ENCODE assay signal across 9 cellular contexts in genomic region chr3:102038477-102039142, GRCh38.
A peak's percentile ranks its signal among the peaks of the same experiment; 100 is the strongest.
DNase-seq lines count a peak whose midpoint lies in the region; ATAC-seq and TF ChIP-seq lines count a peak whose summit lies in the region.
"Had no signal": no experiment of that assay in that cellular context is flagged by ENCODE, and none has a peak within 500 bp of the region (broad histone marks: within the 10 kb centered on the region; RNA-seq: fewer than 3 reads in every experiment).

No MANE protein-coding gene starts in this region.

- H3K4me2 ChIP-seq in mammary epithelial cell (ENCODE audit: insufficient read depth, low read depth, low read length), result no peak overlapping the region

- H3K27ac ChIP-seq in tibial artery (peak overlapping the region; percentile 2 to 55), mammary epithelial cell (ENCODE audit: insufficient read depth, low read depth, low read length) (no peak overlapping the region)
- H3K27ac ChIP-seq: 22Rv1 had no signal

- peaks cover 36% of the 10 kb centered on the region for H3K9me3 Mint-ChIP-seq in T-helper 1 cell treated with Interleukin-12 subunit alpha and Interleukin-12 subunit beta and Interleukin-4 antibody, amounts not matched to agents 30 μg/mL and 1 μg/mL, for 36 hours

- H3K4me1 Mint-ChIP-seq in T-helper 1 cell treated with Interleukin-12 subunit alpha and Interleukin-12 subunit beta and Interleukin-4 antibody, amounts not matched to agents 30 μg/mL and 1 μg/mL, for 36 hours (ENCODE audit: low read depth), result peaks cover 7% of the 10 kb centered on the region

- dilution Hi-C loops in mammary epithelial cell (cut with HindIII; ENCODE audit: low sequenced_read_pairs), result no loop called here

- H3K4me3 ChIP-seq in tibial artery (no peak overlapping the region), mammary epithelial cell (replicated peaks in 1 of 3; ENCODE audit: insufficient read depth in 1 of 3, low read depth in 2 of 3, low read length in 3 of 3) (no peak overlapping the region)

- DNase-seq in T-helper 1 cell (no peak), MV-4-11 (lab: John Stamatoyannopoulos, UW) (peak; percentile 96), tibial artery (no peak), epidermal melanocyte (ENCODE audit: insufficient read length, low spot score) (no peak), mammary epithelial cell (no peak), T-helper 9 cell (no peak)

- WGBS in mammary epithelial cell (ENCODE audit: low coverage, missing lambda C conversion rate), result 86% methylated on average over 3 of the region's 3 CpGs

- no peaks in the 10 kb centered on the region for H3K79me2 ChIP-seq in mammary epithelial cell (ENCODE audit: insufficient read depth, low read length)

- CTCF ChIA-PET in mammary epithelial cell (lab: Charles Lee; ENCODE audit: low non-redundant PET), result no interaction called here

- in situ Hi-C loops in mammary epithelial cell (cut with MboI; ENCODE audit: low sequenced_read_pairs in 2 of 2), result no loop called here

- no peak overlapping the region for H2AFZ ChIP-seq in mammary epithelial cell (ENCODE audit: low read depth, low read length)

- no peak for TF ChIP-seq CTCF in tibial artery (IDR thresholded peaks at IDR 0.05)
- TF ChIP-seq CTCF in mammary epithelial cell (conservative IDR thresholded peaks at IDR 0.05 in 1 of 2, IDR thresholded peaks at IDR 0.05 in 1 of 2; ENCODE audit: extremely low read depth in 1 of 2, insufficient read depth in 1 of 2, low read depth in 1 of 2, low read length in 2 of 2), result no peak

- peaks cover 7% of the 10 kb centered on the region for H3K27me3 Mint-ChIP-seq in T-helper 1 cell treated with Interleukin-12 subunit alpha and Interleukin-12 subunit beta and Interleukin-4 antibody, amounts not matched to agents 30 μg/mL and 1 μg/mL, for 36 hours (ENCODE audit: low read depth)

- no peak overlapping the region for H3K9ac ChIP-seq in mammary epithelial cell (ENCODE audit: insufficient read depth, low read length)

- H3K27me3 ChIP-seq in tibial artery, result no peaks in the 10 kb centered on the region
- H3K27me3 ChIP-seq in mammary epithelial cell (ENCODE audit: insufficient read depth, low read length), result no peaks in the 10 kb centered on the region

- intact Hi-C loops in tibial artery (cut with DNase I; ENCODE audit: low total_unique reads), result loop anchor here (10.0 kb wide), 1 partner anchor 46 kb away; no protein-coding TSS in a partner anchor
- intact Hi-C loops in mammary epithelial cell (cut with micrococcal nuclease), result no loop called here

- H3K9me3 ChIP-seq in tibial artery, result peaks cover 0 to 8% (median 0%) of the 10 kb centered on the region in 3 donors
- H3K9me3 ChIP-seq in mammary epithelial cell (replicated peaks; ENCODE audit: insufficient read depth, low read length), result no peaks in the 10 kb centered on the region

- peak; percentile 74 for ATAC-seq in HG02852 (IDR thresholded peaks at IDR 0.05; ENCODE audit: unreplicated experiment)

- H4K20me1 ChIP-seq in mammary epithelial cell (ENCODE audit: insufficient read depth, low read length), result no peaks in the 10 kb centered on the region

- H3K4me1 ChIP-seq in tibial artery, result peaks cover 0 to 21% (median 1%) of the 10 kb centered on the region in 4 donors
- H3K4me1 ChIP-seq in mammary epithelial cell (ENCODE audit: insufficient read depth, low read length), result no peaks in the 10 kb centered on the region

- H3K36me3 ChIP-seq in tibial artery, result no peaks in the 10 kb centered on the region
- H3K36me3 ChIP-seq in mammary epithelial cell (ENCODE audit: insufficient read depth, low read length), result no peaks in the 10 kb centered on the region

- no TSS peak for BruUV-seq in mammary epithelial cell (replicated peaks; lab: Mats Ljungman, UMichigan)

- no peak overlapping the region for H3K27ac Mint-ChIP-seq in T-helper 1 cell treated with Interleukin-12 subunit alpha and Interleukin-12 subunit beta and Interleukin-4 antibody, amounts not matched to agents 30 μg/mL and 1 μg/mL, for 36 hours

- H3K36me3 Mint-ChIP-seq in T-helper 1 cell treated with Interleukin-12 subunit alpha and Interleukin-12 subunit beta and Interleukin-4 antibody, amounts not matched to agents 30 μg/mL and 1 μg/mL, for 36 hours (ENCODE audit: low read depth), result peaks cover 16% of the 10 kb centered on the region

- H3K4me3 Mint-ChIP-seq in T-helper 1 cell treated with Interleukin-12 subunit alpha and Interleukin-12 subunit beta and Interleukin-4 antibody, amounts not matched to agents 30 μg/mL and 1 μg/mL, for 36 hours, result peak overlapping the region; percentile 36
